In the genomic region with DNA sequence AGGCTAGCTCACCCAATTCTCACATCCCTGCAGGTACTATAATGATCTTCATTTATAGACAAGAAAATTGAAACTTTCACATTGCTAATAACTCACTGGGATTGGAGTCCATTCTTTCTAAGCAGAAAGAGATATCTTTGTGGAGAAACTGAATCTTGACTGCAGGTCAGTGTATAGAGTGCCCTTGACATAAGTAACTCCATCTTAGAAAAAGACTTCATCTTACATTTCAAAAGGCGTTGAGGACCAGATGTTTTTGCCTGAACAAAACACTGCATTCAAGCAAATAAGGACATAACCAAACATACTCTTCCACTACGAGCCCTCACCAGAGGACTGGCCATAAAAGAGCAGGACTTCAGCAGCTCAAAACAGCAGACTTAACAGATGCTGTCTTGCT, we compare ENCODE assay signal across 25 cellular contexts. TPM values are rescaled to one million over a fixed set of nuclear protein-coding genes. Genes with fewer than 3 reads are reported as not detected.
DNase-seq lines count a peak whose midpoint lies in the region; ATAC-seq, FAIRE-seq and TF ChIP-seq lines count a peak whose summit lies in the region.
"Had no signal": no experiment of that assay in that cellular context is flagged by ENCODE, and none has a peak within 500 bp of the region (broad histone marks: within the 10 kb centered on the region; RNA-seq: fewer than 3 reads in every experiment).

No MANE protein-coding gene starts in this region.

- no peaks in the 10 kb centered on the region for H4K20me1 ChIP-seq in K562 (replicated peaks; ENCODE audit: control insufficient read depth, insufficient read depth, low read length)
- H4K20me1 ChIP-seq: BLaER1 had no signal

- H3K4me1 ChIP-seq in K562 (replicated peaks in 1 of 2; ENCODE audit: control insufficient read depth in 2 of 2, insufficient read depth in 2 of 2, low read length in 2 of 2) (no peaks in the 10 kb centered on the region; a peak in 1 of 5 replicates), neutrophil (ENCODE audit: control insufficient read depth in 1 of 2, insufficient read depth in 1 of 2, low read depth in 1 of 2, low read length in 1 of 2) (peaks cover 44 to 56% of the 10 kb centered on the region in 2 experiments)
- H3K4me1 ChIP-seq: BE2C had no signal

- intact Hi-C loops in K562 (cut with micrococcal nuclease) = no loop called here

- H3K4me3 ChIP-seq in K562 (no peak overlapping the region), neutrophil (ENCODE audit: low read depth in 1 of 2, low read length in 1 of 2) (no peak overlapping the region)
- H3K4me3 ChIP-seq: BLaER1, GM12878 had no signal

- POLR2A ChIA-PET in K562 (lab: Yijun Ruan, JAX) = no interaction called here

- H3K9me1 ChIP-seq in K562 (ENCODE audit: control insufficient read depth, insufficient read depth, low read length) = no peaks in the 10 kb centered on the region

- TF ChIP-seq CTCF in K562 (IDR thresholded peaks at IDR 0.05 in 2 of 3, conservative IDR thresholded peaks at IDR 0.05 in 1 of 3; ENCODE audit: insufficient read depth in 2 of 3, low read depth in 1 of 3, low read length in 3 of 3) (no peak), neutrophil (IDR thresholded peaks at IDR 0.05) (no peak)

- no peak overlapping the region for H3K9ac ChIP-seq in K562 (ENCODE audit: insufficient read depth in 1 of 2, low read depth in 2 of 2, low read length in 2 of 2)
- H3K9ac ChIP-seq: BLaER1 had no signal

- TF ChIP-seq RAD21 in K562 (CRISPR knock-in tag; conservative IDR thresholded peaks at IDR 0.05 in 1 of 2, IDR thresholded peaks at IDR 0.05 in 1 of 2) = no peak

- H3K36me3 ChIP-seq in K562 (ENCODE audit: control insufficient read depth, insufficient read depth, low read length) (no peaks in the 10 kb centered on the region), neutrophil (no peaks in the 10 kb centered on the region)
- H3K36me3 ChIP-seq: BE2C, BLaER1 had no signal

- no TSS peak for BruUV-seq in K562 (replicated peaks; lab: Mats Ljungman, UMichigan)

- DNase-seq in GM12892 (ENCODE audit: insufficient read length) = no peak
- DNase-seq in K562 (ENCODE audit: extremely low read depth in 1 of 4, low spot score in 3 of 4) = no peak
- no peak for DNase-seq in activated CD8-positive, alpha-beta memory T cell treated with anti-CD3 and anti-CD28 coated beads, Interleukin-2, amount 50 U/mL, for 4 hours
- DNase-seq: 8988T; ACHN; BE2C; C1 segment of cervical spinal cord; CD4-positive, alpha-beta memory T cell; CD4-positive, CD25-positive, alpha-beta regulatory T cell; CD8-positive, alpha-beta memory T cell; COR-L47; DMS 273 treated with DMSO at 0.1 percent for 48 hours; DMS153; DMS53; DMS79; DND-41; EL had no signal

- FAIRE-seq in GM12892 (lab: Jason Lieb, UNC) (peak; percentile 56), K562 (lab: Jason Lieb, UNC) (no peak)
- FAIRE-seq: A204.1, GM12878 had no signal

- no peak for TF ChIP-seq EP300 in K562 (IDR thresholded peaks at IDR 0.05; ENCODE audit: low read length)

- H2AFZ ChIP-seq in K562 (ENCODE audit: low read depth, low read length) = no peak overlapping the region

- no peaks in the 10 kb centered on the region for H3K79me2 ChIP-seq in K562 (ENCODE audit: control insufficient read depth, insufficient read depth, low read length)

- ATAC-seq in K562 (no peak), GM19023 (IDR thresholded peaks at IDR 0.05; ENCODE audit: unreplicated experiment) (no peak)

- WGBS in K562 (ENCODE audit: insufficient coverage, low coverage, missing lambda C conversion rate) = 0% methylated on average over 2 of the region's 2 CpGs

- H3K9me3 ChIP-seq in K562 (replicated peaks; ENCODE audit: control insufficient read depth, insufficient read depth, low read depth, low read length) = no peaks in the 10 kb centered on the region
- no peaks in the 10 kb centered on the region for H3K9me3 ChIP-seq in neutrophil
- H3K9me3 ChIP-seq: BE2C, BLaER1 had no signal

- TF ChIP-seq POLR2A in GM12892 (IDR thresholded peaks at IDR 0.05; ENCODE audit: low read depth, low read length) = no peak
- TF ChIP-seq POLR2A in K562 (conservative IDR thresholded peaks at IDR 0.05) = no peak

- peaks cover 0 to 13% of the 10 kb centered on the region in 2 experiments; a peak in 3 of 5 replicates for H3K27me3 ChIP-seq in K562 (ENCODE audit: control insufficient read depth in 2 of 2, insufficient read depth in 2 of 2, low read length in 2 of 2)
- no peaks in the 10 kb centered on the region for H3K27me3 ChIP-seq in neutrophil
- H3K27me3 ChIP-seq: BE2C, BLaER1 had no signal

- CTCF ChIA-PET in K562 (lab: Yijun Ruan, JAX; ENCODE audit: low intra/inter-chr PET ratio) = no interaction called here

- H3K4me2 ChIP-seq in K562 (ENCODE audit: insufficient read depth, low read length) = no peak overlapping the region

- no peak overlapping the region for H3K27ac ChIP-seq in K562 (ENCODE audit: extremely low read depth, low read depth, low read length)
- peak overlapping the region; percentile 87 for H3K27ac ChIP-seq in neutrophil
- H3K27ac ChIP-seq: BLaER1 had no signal

- in situ Hi-C loops in K562 (cut with MboI) = no loop called here

TF ChIP-seq in K562, 482 proteins besides CTCF, POLR2A, EP300 and RAD21 (continues in another document):
- no peak for TF ChIP-seq U2AF1 (optimal IDR thresholded peaks at IDR 0.05; ENCODE audit: low read depth, low read length)
- no peak for TF ChIP-seq TEAD2 (tag; IDR thresholded peaks at IDR 0.05)
- no peak for TF ChIP-seq ARID2 (IDR thresholded peaks at IDR 0.05)
- no peak for TF ChIP-seq CSDE1 (IDR thresholded peaks at IDR 0.05)
- TF ChIP-seq, protein P1, sequence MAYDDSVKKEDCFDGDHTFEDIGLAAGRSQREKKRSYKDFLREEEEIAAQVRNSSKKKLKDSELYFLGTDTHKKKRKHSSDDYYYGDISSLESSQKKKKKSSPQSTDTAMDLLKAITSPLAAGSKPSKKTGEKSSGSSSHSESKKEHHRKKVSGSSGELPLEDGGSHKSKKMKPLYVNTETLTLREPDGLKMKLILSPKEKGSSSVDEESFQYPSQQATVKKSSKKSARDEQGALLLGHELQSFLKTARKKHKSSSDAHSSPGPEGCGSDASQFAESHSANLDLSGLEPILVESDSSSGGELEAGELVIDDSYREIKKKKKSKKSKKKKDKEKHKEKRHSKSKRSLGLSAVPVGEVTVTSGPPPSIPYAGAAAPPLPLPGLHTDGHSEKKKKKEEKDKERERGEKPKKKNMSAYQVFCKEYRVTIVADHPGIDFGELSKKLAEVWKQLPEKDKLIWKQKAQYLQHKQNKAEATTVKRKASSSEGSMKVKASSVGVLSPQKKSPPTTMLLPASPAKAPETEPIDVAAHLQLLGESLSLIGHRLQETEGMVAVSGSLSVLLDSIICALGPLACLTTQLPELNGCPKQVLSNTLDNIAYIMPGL (CRISPR knock-in tag; IDR thresholded peaks at IDR 0.05) = no peak
- TF ChIP-seq NCOR1 (IDR thresholded peaks at IDR 0.05) = no peak
- no peak for TF ChIP-seq FOXJ3 (CRISPR knock-in tag; IDR thresholded peaks at IDR 0.05)
- no peak for TF ChIP-seq ZNF124 (CRISPR knock-in tag; IDR thresholded peaks at IDR 0.05)
- TF ChIP-seq, protein P2, sequence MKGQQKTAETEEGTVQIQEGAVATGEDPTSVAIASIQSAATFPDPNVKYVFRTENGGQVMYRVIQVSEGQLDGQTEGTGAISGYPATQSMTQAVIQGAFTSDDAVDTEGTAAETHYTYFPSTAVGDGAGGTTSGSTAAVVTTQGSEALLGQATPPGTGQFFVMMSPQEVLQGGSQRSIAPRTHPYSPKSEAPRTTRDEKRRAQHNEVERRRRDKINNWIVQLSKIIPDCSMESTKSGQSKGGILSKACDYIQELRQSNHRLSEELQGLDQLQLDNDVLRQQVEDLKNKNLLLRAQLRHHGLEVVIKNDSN (CRISPR knock-in tag; IDR thresholded peaks at IDR 0.05) = no peak

RNA-seq across cellular contexts. Expression of a gene that starts 6.8 kb away (rescaled TPM):
- 0.66 TPM for polyA plus RNA-seq in GM12892 (2012; ENCODE audit: missing spikeins)
- total RNA-seq in K562 (2011; cell fraction: chromatin; rRNA removed; ENCODE audit: low replicate concordance) = not detected in 2 replicates
- not detected in 2 replicates for total RNA-seq in K562 (2011; cell fraction: nucleolus; rRNA removed)
- total RNA-seq in K562 (2011; cell fraction: nucleoplasm; rRNA removed) = not detected in 2 replicates
- total RNA-seq in K562 (2014; rRNA removed) (not detected in 2 replicates), K562 (2014; rRNA removed; fragmentation: Illumina TruSeq; extraction: Trizol) (not detected in 2 replicates), K562 (2015; rRNA removed; fragmentation: Illumina TruSeq; extraction: Trizol) (not detected in 2 replicates), K562 (2021) (not detected in 2 replicates)
- polyA plus RNA-seq in K562 (2011; rRNA removed) (not detected in 2 replicates), K562 (2014; fragmentation: Illumina TruSeq; extraction: Trizol) (not detected in 2 replicates), K562 (2014; fragmentation: Nextera tagmentation; extraction: Ambion mirVana) (not detected), K562 (2014; rRNA removed) (not detected in 2 replicates)
- polyA plus RNA-seq in K562 (2011; cell fraction: cytosol; rRNA removed) = not detected in 2 replicates
- not detected in 2 replicates for polyA plus RNA-seq in K562 (2011; cell fraction: nucleus; rRNA removed)
- polyA plus RNA-seq in K562 (2012) = not detected in 2 replicates
- polyA minus RNA-seq in K562 (2011; rRNA and poly(A)+ RNA removed) = not detected in 2 replicates
- polyA minus RNA-seq in K562 (2011; cell fraction: cytosol; rRNA and poly(A)+ RNA removed) = not detected in 2 replicates
- not detected in 2 replicates for polyA minus RNA-seq in K562 (2011; cell fraction: nucleus; rRNA and poly(A)+ RNA removed)
- total RNA-seq: A673; CD8-positive, alpha-beta memory T cell; Daoy had no signal
- polyA plus RNA-seq: AG04450 had no signal

RNA-seq across cellular contexts. Expression of a gene that starts 27.3 kb away (rescaled TPM):
- polyA plus RNA-seq in GM12892 (2012; ENCODE audit: missing spikeins) = 2.7 TPM
- total RNA-seq in K562 (2011; cell fraction: chromatin; rRNA removed; ENCODE audit: low replicate concordance) = not detected in 2 replicates
- total RNA-seq in K562 (2011; cell fraction: nucleolus; rRNA removed) = not detected in 2 replicates
- not detected in 2 replicates for total RNA-seq in K562 (2011; cell fraction: nucleoplasm; rRNA removed)
- total RNA-seq in K562 (2014; rRNA removed) (not detected in 2 replicates), K562 (2014; rRNA removed; fragmentation: Illumina TruSeq; extraction: Trizol) (not detected in 2 replicates), K562 (2015; rRNA removed; fragmentation: Illumina TruSeq; extraction: Trizol) (not detected in 2 replicates), K562 (2021) (0.09 TPM in 1 of 2 replicates, not detected in the other)
- polyA plus RNA-seq in K562 (2011; rRNA removed) (not detected in 2 replicates), K562 (2014; fragmentation: Illumina TruSeq; extraction: Trizol) (not detected in 2 replicates), K562 (2014; fragmentation: Nextera tagmentation; extraction: Ambion mirVana) (not detected), K562 (2014; rRNA removed) (not detected in 2 replicates)
- polyA plus RNA-seq in K562 (2011; cell fraction: cytosol; rRNA removed) = not detected in 2 replicates
- polyA plus RNA-seq in K562 (2011; cell fraction: nucleus; rRNA removed) = not detected in 2 replicates
- polyA plus RNA-seq in K562 (2012) = not detected in 2 replicates
- polyA minus RNA-seq in K562 (2011; rRNA and poly(A)+ RNA removed) = not detected in 2 replicates
- not detected in 2 replicates for polyA minus RNA-seq in K562 (2011; cell fraction: cytosol; rRNA and poly(A)+ RNA removed)
- not detected in 2 replicates for polyA minus RNA-seq in K562 (2011; cell fraction: nucleus; rRNA and poly(A)+ RNA removed)
- total RNA-seq: A673, Daoy had no signal
